In genomic region chr12:106841471-106842302, GRCh38 we compare ENCODE assay signal across 8 cellular contexts.
DNase-seq lines count a peak whose midpoint lies in the region; ATAC-seq and TF ChIP-seq lines count a peak whose summit lies in the region.

No MANE protein-coding gene starts in this region.

- H3K27me3 ChIP-seq in BJ (ENCODE audit: control insufficient read depth, insufficient read depth, low read length): no peaks in the 10 kb centered on the region
- H3K27me3 ChIP-seq in prostate gland (replicated peaks; ENCODE audit: insufficient read depth): no peaks in the 10 kb centered on the region

- no peaks in the 10 kb centered on the region for H3K9me3 Mint-ChIP-seq in activated CD4-positive, alpha-beta memory T cell treated with anti-CD3 and anti-CD28 coated beads, Interleukin-2, amount 10 ng/mL, durations not matched to agents 7 days and 5 days
- H3K9me3 Mint-ChIP-seq in activated T-helper 1 cell treated with anti-CD3 and anti-CD28 coated beads, Interleukin-12 subunit alpha, Interleukin-12 subunit beta, Interleukin-2, Interleukin-4 antibody, amounts not matched to agents 30 ng/mL and 10 ng/mL and 1 ng/mL, durations not matched to agents 14 hours and 24 hours and 36 hours: no peaks in the 10 kb centered on the region

- no peaks in the 10 kb centered on the region for H3K4me1 ChIP-seq in prostate gland (replicated peaks)

- peaks cover 6% of the 10 kb centered on the region for H3K36me3 Mint-ChIP-seq in activated CD4-positive, alpha-beta memory T cell treated with anti-CD3 and anti-CD28 coated beads, Interleukin-2, amount 10 ng/mL, durations not matched to agents 7 days and 5 days (ENCODE audit: low read depth)
- peaks cover 5% of the 10 kb centered on the region for H3K36me3 Mint-ChIP-seq in activated T-helper 1 cell treated with anti-CD3 and anti-CD28 coated beads, Interleukin-12 subunit alpha, Interleukin-12 subunit beta, Interleukin-2, Interleukin-4 antibody, amounts not matched to agents 30 ng/mL and 10 ng/mL and 1 ng/mL, durations not matched to agents 14 hours and 24 hours and 36 hours (ENCODE audit: low read depth)

- H3K27ac ChIP-seq in prostate gland: no peak overlapping the region

- POLR2A ChIA-PET in BJ (lab: Charles Lee): no interaction called here
- POLR2A ChIA-PET in activated CD4-positive, alpha-beta memory T cell treated with anti-CD3 and anti-CD28 coated beads, Interleukin-2, amount 10 ng/mL, durations not matched to agents 7 days and 5 days (lab: Charles Lee): no interaction called here

- peaks cover 10% of the 10 kb centered on the region for H3K4me1 Mint-ChIP-seq in activated CD4-positive, alpha-beta memory T cell treated with anti-CD3 and anti-CD28 coated beads, Interleukin-2, amount 10 ng/mL, durations not matched to agents 7 days and 5 days
- peaks cover 12% of the 10 kb centered on the region for H3K4me1 Mint-ChIP-seq in activated T-helper 1 cell treated with anti-CD3 and anti-CD28 coated beads, Interleukin-12 subunit alpha, Interleukin-12 subunit beta, Interleukin-2, Interleukin-4 antibody, amounts not matched to agents 30 ng/mL and 10 ng/mL and 1 ng/mL, durations not matched to agents 14 hours and 24 hours and 36 hours (ENCODE audit: low read depth)

- TF ChIP-seq POLR2A in prostate gland (IDR thresholded peaks at IDR 0.05): no peak

- no peak overlapping the region for H3K27ac Mint-ChIP-seq in activated CD4-positive, alpha-beta memory T cell treated with anti-CD3 and anti-CD28 coated beads, Interleukin-2, amount 10 ng/mL, durations not matched to agents 7 days and 5 days
- H3K27ac Mint-ChIP-seq in activated T-helper 1 cell treated with anti-CD3 and anti-CD28 coated beads, Interleukin-12 subunit alpha, Interleukin-12 subunit beta, Interleukin-2, Interleukin-4 antibody, amounts not matched to agents 30 ng/mL and 10 ng/mL and 1 ng/mL, durations not matched to agents 14 hours and 24 hours and 36 hours: no peak overlapping the region

- no peak overlapping the region for H3K4me3 Mint-ChIP-seq in activated CD4-positive, alpha-beta memory T cell treated with anti-CD3 and anti-CD28 coated beads, Interleukin-2, amount 10 ng/mL, durations not matched to agents 7 days and 5 days
- H3K4me3 Mint-ChIP-seq in activated T-helper 1 cell treated with anti-CD3 and anti-CD28 coated beads, Interleukin-12 subunit alpha, Interleukin-12 subunit beta, Interleukin-2, Interleukin-4 antibody, amounts not matched to agents 30 ng/mL and 10 ng/mL and 1 ng/mL, durations not matched to agents 14 hours and 24 hours and 36 hours: no peak overlapping the region

- DNase-seq in BJ (ENCODE audit: low read depth): peak; percentile 18
- peak; percentile 53 for DNase-seq in NCI-H2171 treated with DMSO at 0.1 percent for 48 hours (lab: John Stamatoyannopoulos, UW)
- peak; percentile 18 for DNase-seq in activated CD4-positive, alpha-beta memory T cell treated with anti-CD3 and anti-CD28 coated beads, Interleukin-2, amount 10 ng/mL, durations not matched to agents 7 days and 5 days
- peak; percentile 56 for DNase-seq in globus pallidus (ENCODE audit: low spot score)
- peak; percentile 21 for DNase-seq in prostate gland (ENCODE audit: low spot score)
- no peak for DNase-seq in activated T-helper 1 cell treated with anti-CD3 and anti-CD28 coated beads, Interleukin-12 subunit alpha, Interleukin-12 subunit beta, Interleukin-2, Interleukin-4 antibody, amounts not matched to agents 30 ng/mL and 10 ng/mL and 1 ng/mL, durations not matched to agents 14 hours and 24 hours and 36 hours (ENCODE audit: low spot score)

- 3% methylated on average over 1 of the region's 1 CpG for WGBS in prostate gland

- CTCF ChIA-PET in BJ (lab: Yijun Ruan, JAX): interaction anchor here (0.6 to 2.9 kb wide), 20 partner anchors 10 to 615 kb away, joined by 3 to 17 read pairs (median 4); partner anchors contain the start of gene POLR3B
- CTCF ChIA-PET in activated CD4-positive, alpha-beta memory T cell treated with anti-CD3 and anti-CD28 coated beads, Interleukin-2, amount 10 ng/mL, durations not matched to agents 7 days and 5 days (lab: Charles Lee): interaction anchor here (0.6 to 1.5 kb wide), 13 partner anchors 8 to 526 kb away, joined by 3 to 7 read pairs (median 4); no protein-coding TSS in a partner anchor

- ATAC-seq in HG03045 (IDR thresholded peaks at IDR 0.05; ENCODE audit: unreplicated experiment): no peak

- peaks cover 1% of the 10 kb centered on the region; the same call in 1 of the 2 replicates for H3K36me3 ChIP-seq in BJ (ENCODE audit: control insufficient read depth, insufficient read depth, low read length)
- no peaks in the 10 kb centered on the region for H3K36me3 ChIP-seq in prostate gland

- H3K4me3 ChIP-seq in BJ (ENCODE audit: low read depth, low read length) (no peak overlapping the region), prostate gland (no peak overlapping the region)

- TF ChIP-seq CTCF in BJ (IDR thresholded peaks at IDR 0.05; ENCODE audit: insufficient read depth, low read depth, low read length) (peak; percentile 70), GM12874 (IDR thresholded peaks at IDR 0.05; ENCODE audit: insufficient read depth, low read depth, low read length) (peak; percentile 18; the same call in 1 of the 2 replicates), prostate gland (IDR thresholded peaks at IDR 0.05) (peak in 3 of 4 experiments; percentile 48 to 61 (median 50))

- intact Hi-C loops in prostate gland (cut with DNase I): loop anchor here (5.0 kb wide), 1 partner anchor 454 kb away; no protein-coding TSS in a partner anchor
- intact Hi-C loops in activated T-helper 1 cell treated with anti-CD3 and anti-CD28 coated beads, Interleukin-12 subunit alpha, Interleukin-12 subunit beta, Interleukin-2, Interleukin-4 antibody, amounts not matched to agents 30 ng/mL and 10 ng/mL and 1 ng/mL, durations not matched to agents 14 hours and 24 hours and 36 hours (cut with micrococcal nuclease): loop anchor here (1.0 to 10.0 kb wide), 5 partner anchors 81 to 487 kb away; partner anchors contain the start of genes POLR3B and RFX4

- no peaks in the 10 kb centered on the region for H3K9me3 ChIP-seq in prostate gland

- no peaks in the 10 kb centered on the region for H3K27me3 Mint-ChIP-seq in activated CD4-positive, alpha-beta memory T cell treated with anti-CD3 and anti-CD28 coated beads, Interleukin-2, amount 10 ng/mL, durations not matched to agents 7 days and 5 days
- H3K27me3 Mint-ChIP-seq in activated T-helper 1 cell treated with anti-CD3 and anti-CD28 coated beads, Interleukin-12 subunit alpha, Interleukin-12 subunit beta, Interleukin-2, Interleukin-4 antibody, amounts not matched to agents 30 ng/mL and 10 ng/mL and 1 ng/mL, durations not matched to agents 14 hours and 24 hours and 36 hours (ENCODE audit: insufficient read depth): no peaks in the 10 kb centered on the region

Comparison
In these comparisons a context has a peak if more than half of its experiments do, and no peak if none do; other contexts are left out.
1. CTCF ChIP-seq: peak in every context shown above with its lines; median percentile 70 in BJ; 50 in prostate gland; 18 in GM12874.